ENCODE assay signal across 1 cellular context in the genomic region with DNA sequence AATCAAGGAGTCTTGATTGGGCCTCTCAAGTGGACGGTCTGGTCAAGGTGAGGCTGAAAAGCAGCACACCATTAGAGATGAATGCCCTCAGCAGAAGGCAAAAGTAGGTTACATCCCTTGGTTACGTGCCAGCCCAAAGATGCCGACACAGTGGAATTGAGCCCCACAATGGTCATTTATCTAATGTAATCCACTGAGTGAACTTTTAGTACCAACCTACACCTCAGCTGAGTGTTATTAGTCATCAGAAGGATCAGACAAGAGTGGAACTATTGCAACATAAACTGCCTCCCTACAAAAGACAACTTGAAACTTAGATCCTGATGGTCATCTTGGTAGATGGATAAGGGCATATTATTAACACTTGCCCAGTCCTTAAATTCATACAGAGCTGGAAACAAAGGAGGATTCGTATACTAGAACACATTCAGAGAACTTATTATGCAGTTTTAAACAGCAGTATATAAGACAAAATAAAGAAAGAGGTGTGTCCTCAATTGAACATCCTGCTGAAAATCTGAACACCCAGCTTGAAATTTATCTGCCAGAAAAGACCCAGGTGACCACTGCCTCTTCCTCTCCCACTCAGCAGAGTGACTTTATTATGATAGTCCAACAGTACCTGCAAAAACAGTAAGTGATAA.
TF ChIP-seq lines count a peak whose summit lies in the region.

No MANE protein-coding gene starts in this region.

TF ChIP-seq in endothelial cell of umbilical vein, 7 proteins besides CTCF, POLR2A, EP300 and RAD21:
- no peak for TF ChIP-seq GATA2 (IDR thresholded peaks at IDR 0.05; ENCODE audit: insufficient read depth, insufficient read length, low read depth, low read length)
- TF ChIP-seq POLR2AphosphoS5 (IDR thresholded peaks at IDR 0.05; ENCODE audit: insufficient read depth, low read depth, low read length) = no peak
- TF ChIP-seq JUN (IDR thresholded peaks at IDR 0.05; ENCODE audit: borderline replicate concordance, insufficient read depth, insufficient read length, low read depth) = no peak
- no peak for TF ChIP-seq FOS (IDR thresholded peaks at IDR 0.05; ENCODE audit: borderline replicate concordance, insufficient read depth, low read length)
- no peak for TF ChIP-seq EZH2 (IDR thresholded peaks at IDR 0.05; ENCODE audit: borderline replicate concordance, low read depth, low read length, severe bottlenecking)
- no peak for TF ChIP-seq MYC (IDR thresholded peaks at IDR 0.05; ENCODE audit: low read depth, low read length)
- TF ChIP-seq, protein P1, sequence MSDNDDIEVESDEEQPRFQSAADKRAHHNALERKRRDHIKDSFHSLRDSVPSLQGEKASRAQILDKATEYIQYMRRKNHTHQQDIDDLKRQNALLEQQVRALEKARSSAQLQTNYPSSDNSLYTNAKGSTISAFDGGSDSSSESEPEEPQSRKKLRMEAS (IDR thresholded peaks at IDR 0.05; ENCODE audit: insufficient read depth, insufficient read length) = no peak
